24 cellular contexts compared by ENCODE assay signal in genomic region chr4:9983211-9983610, GRCh38.
"Had no signal": no experiment of that assay in that cellular context is flagged by ENCODE, and none has a peak within 500 bp of the region (broad histone marks: within the 10 kb centered on the region; RNA-seq: fewer than 3 reads in every experiment).

No MANE protein-coding gene starts in this region.

- ATAC-seq: heart right ventricle; naive thymus-derived CD8-positive, alpha-beta T cell; psoas muscle; right lobe of liver; stimulated activated memory B cell treated with anti-CD40 and anti-IgM and Interleukin-4, amounts not matched to agents 10 μg/mL and 1 μg/mL and 100 μg/mL, for 72 hours; stimulated activated naive CD8-positive, alpha-beta T cell treated with anti-CD3 and anti-CD28 coated beads, Interleukin-15, amount 100 ng/mL, for 72 hours had no signal

- H3K9me3 ChIP-seq: heart right ventricle, left ventricle myocardium inferior, psoas muscle, right lobe of liver, thyroid gland, transverse colon, upper lobe of left lung had no signal

- H3K4me1 ChIP-seq: left ventricle myocardium inferior, parathyroid adenoma, psoas muscle, right lobe of liver, thyroid gland, upper lobe of left lung had no signal

- H3K4me3 Mint-ChIP-seq: memory B cell; naive thymus-derived CD8-positive, alpha-beta T cell; nephron; neural crest cell; stimulated activated memory B cell treated with anti-CD40 and anti-IgM and Interleukin-4, amounts not matched to agents 10 μg/mL and 1 μg/mL and 100 μg/mL, for 72 hours; stimulated activated naive CD8-positive, alpha-beta T cell treated with anti-CD3 and anti-CD28 coated beads, Interleukin-15, amount 100 ng/mL, for 72 hours had no signal

- H3K4me1 Mint-ChIP-seq: memory B cell; naive thymus-derived CD8-positive, alpha-beta T cell; nephron; neural crest cell; stimulated activated memory B cell treated with anti-CD40 and anti-IgM and Interleukin-4, amounts not matched to agents 10 μg/mL and 1 μg/mL and 100 μg/mL, for 72 hours; stimulated activated naive CD8-positive, alpha-beta T cell treated with anti-CD3 and anti-CD28 coated beads, Interleukin-15, amount 100 ng/mL, for 72 hours had no signal

- DNase-seq: heart right ventricle; islet precursor cell; left ventricle myocardium inferior; naive thymus-derived CD8-positive, alpha-beta T cell; nucleus accumbens; psoas muscle; right lobe of liver; stimulated activated CD4-positive, alpha-beta T cell treated with anti-CD3 and anti-CD28 coated beads, Interleukin-1b, Interleukin-23, amount 100 ng/mL, for 48 hours; stimulated activated CD4-positive, alpha-beta T cell treated with anti-CD3 and anti-CD28 coated beads, Interleukin-2, amount 100 ng/mL, for 48 hours; stimulated activated CD4-positive, alpha-beta T cell treated with anti-CD3 and anti-CD28 coated beads, Interleukin-4, amount 100 ng/mL, for 4 hours; stimulated activated CD8-positive, alpha-beta memory T cell treated with anti-CD3 and anti-CD28 coated beads, Interleukin-4, amount 100 ng/mL, for 48 hours; stimulated activated naive CD4-positive, alpha-beta T cell treated with Interleukin-2 at 50 U/mL for 16 hours; stimulated activated naive CD8-positive, alpha-beta T cell treated with anti-CD3 and anti-CD28 coated beads, Interleukin-15, amount 100 ng/mL, for 72 hours; substantia nigra; thyroid gland; transverse colon had no signal

- H3K27ac ChIP-seq: heart right ventricle, hepatocyte, left ventricle myocardium inferior, parathyroid adenoma, psoas muscle, right lobe of liver, thyroid gland, transverse colon, upper lobe of left lung had no signal

- H3K4me3 ChIP-seq: heart right ventricle, hepatocyte, left ventricle myocardium inferior, psoas muscle, right lobe of liver, smooth muscle cell, thyroid gland, transverse colon, upper lobe of left lung had no signal

- H3K27ac Mint-ChIP-seq: memory B cell; naive thymus-derived CD8-positive, alpha-beta T cell; nephron; stimulated activated memory B cell treated with anti-CD40 and anti-IgM and Interleukin-4, amounts not matched to agents 10 μg/mL and 1 μg/mL and 100 μg/mL, for 72 hours; stimulated activated naive CD8-positive, alpha-beta T cell treated with anti-CD3 and anti-CD28 coated beads, Interleukin-15, amount 100 ng/mL, for 72 hours had no signal

- H3K36me3 ChIP-seq: thyroid gland, transverse colon had no signal

- H3K27me3 ChIP-seq: heart right ventricle, hepatocyte, right lobe of liver, thyroid gland, transverse colon, upper lobe of left lung had no signal

- H3K27me3 Mint-ChIP-seq: naive thymus-derived CD8-positive, alpha-beta T cell; stimulated activated memory B cell treated with anti-CD40 and anti-IgM and Interleukin-4, amounts not matched to agents 10 μg/mL and 1 μg/mL and 100 μg/mL, for 72 hours; stimulated activated naive CD8-positive, alpha-beta T cell treated with anti-CD3 and anti-CD28 coated beads, Interleukin-15, amount 100 ng/mL, for 72 hours had no signal
